15 cellular contexts compared by ENCODE assay signal in genomic region chr22:40270748-40271373, GRCh38.
"Had no signal": no experiment of that assay in that cellular context is flagged by ENCODE, and none has a peak within 500 bp of the region (broad histone marks: within the 10 kb centered on the region; RNA-seq: fewer than 3 reads in every experiment).

No MANE protein-coding gene starts in this region.

- H3K9me3 ChIP-seq: pancreas, SJSA1, testis, upper lobe of left lung had no signal

- H3K4me3 Mint-ChIP-seq: activated CD4-positive, alpha-beta memory T cell treated with anti-CD3 and anti-CD28 coated beads, Interleukin-2, amount 10 ng/mL, durations not matched to agents 7 days and 5 days; naive B cell; stimulated activated naive CD8-positive, alpha-beta T cell treated with anti-CD3 and anti-CD28 coated beads, Interleukin-15, amount 100 ng/mL, for 72 hours; WTC11 had no signal

- H3K27ac ChIP-seq: pancreas, SJSA1, skin epidermis had no signal

- H3K4me3 ChIP-seq: lung, pancreas, SJSA1, skin epidermis, testis, upper lobe of left lung had no signal

- H3K9me3 Mint-ChIP-seq: activated CD4-positive, alpha-beta memory T cell treated with anti-CD3 and anti-CD28 coated beads, Interleukin-2, amount 10 ng/mL, durations not matched to agents 7 days and 5 days; naive B cell; stimulated activated naive CD8-positive, alpha-beta T cell treated with anti-CD3 and anti-CD28 coated beads, Interleukin-15, amount 100 ng/mL, for 72 hours; WTC11 had no signal

- H3K36me3 ChIP-seq: pancreas had no signal

- H3K27ac Mint-ChIP-seq: activated CD4-positive, alpha-beta memory T cell treated with anti-CD3 and anti-CD28 coated beads, Interleukin-2, amount 10 ng/mL, durations not matched to agents 7 days and 5 days; stimulated activated naive CD8-positive, alpha-beta T cell treated with anti-CD3 and anti-CD28 coated beads, Interleukin-15, amount 100 ng/mL, for 72 hours; WTC11 had no signal

- H3K27me3 Mint-ChIP-seq: activated CD4-positive, alpha-beta memory T cell treated with anti-CD3 and anti-CD28 coated beads, Interleukin-2, amount 10 ng/mL, durations not matched to agents 7 days and 5 days; naive B cell; stimulated activated naive CD8-positive, alpha-beta T cell treated with anti-CD3 and anti-CD28 coated beads, Interleukin-15, amount 100 ng/mL, for 72 hours had no signal

- DNase-seq: activated CD4-positive, alpha-beta memory T cell treated with anti-CD3 and anti-CD28 coated beads, Interleukin-2, amount 10 ng/mL, durations not matched to agents 7 days and 5 days; activated CD4-positive, alpha-beta T cell treated with anti-CD3 and anti-CD28 coated beads for 4 hours; foreskin melanocyte; left colon; naive B cell; pancreas; stimulated activated CD4-positive, alpha-beta T cell treated with anti-CD3 and anti-CD28 coated beads, Interleukin-4, amount 100 ng/mL, for 24 hours; stimulated activated CD8-positive, alpha-beta memory T cell treated with anti-CD3 and anti-CD28 coated beads, Interleukin-4, amount 100 ng/mL, for 48 hours; stimulated activated naive CD8-positive, alpha-beta T cell treated with anti-CD3 and anti-CD28 coated beads, Interleukin-15, amount 100 ng/mL, for 72 hours; testis; upper lobe of left lung had no signal

- ATAC-seq: left colon; pancreas; stimulated activated naive CD8-positive, alpha-beta T cell treated with anti-CD3 and anti-CD28 coated beads, Interleukin-15, amount 100 ng/mL, for 72 hours; WTC11 had no signal

- H3K27me3 ChIP-seq: pancreas, SJSA1, testis, upper lobe of left lung had no signal

- H3K4me1 Mint-ChIP-seq: WTC11 had no signal

- H3K4me1 ChIP-seq: SJSA1 had no signal
